ENCODE assay signal across 10 cellular contexts in the genomic region with DNA sequence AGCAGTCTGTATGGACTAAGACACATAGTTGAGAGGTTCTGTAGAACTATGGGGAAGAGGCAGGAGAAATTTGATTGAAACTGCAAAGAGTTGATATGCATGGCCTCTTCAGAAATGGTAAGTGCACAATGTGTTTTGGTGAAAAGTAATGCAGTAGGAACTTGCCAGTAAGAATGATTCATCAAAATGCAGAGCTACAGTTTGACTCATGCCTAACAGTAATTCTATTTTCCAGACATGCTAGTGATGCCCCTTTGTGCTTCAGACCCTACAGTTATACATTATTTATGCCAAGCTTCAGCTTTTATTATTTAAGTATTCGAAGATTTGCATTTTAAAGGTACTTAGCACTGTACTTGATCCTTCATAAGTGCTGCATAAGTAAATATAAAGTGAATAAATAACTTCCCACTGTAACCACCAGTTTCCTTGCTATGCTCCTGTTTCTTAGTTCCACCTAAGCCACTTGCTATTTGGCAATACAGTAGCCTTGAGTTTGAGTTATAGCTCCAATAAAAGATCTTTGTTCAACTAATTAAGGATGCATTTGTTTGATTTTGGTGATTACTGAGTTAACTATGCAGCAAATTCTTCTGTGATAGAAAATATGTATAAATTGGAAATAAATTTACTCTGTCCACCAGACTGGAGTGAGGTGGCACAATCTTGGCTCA. TPM values are rescaled to one million over a fixed set of nuclear protein-coding genes. Genes with fewer than 3 reads are reported as not detected.
A peak's percentile ranks its signal among the peaks of the same experiment; 100 is the strongest.
DNase-seq lines count a peak whose midpoint lies in the region; ATAC-seq and FAIRE-seq lines count a peak whose summit lies in the region.
"Had no signal": no experiment of that assay in that cellular context is flagged by ENCODE, and none has a peak within 500 bp of the region (broad histone marks: within the 10 kb centered on the region; RNA-seq: fewer than 3 reads in every experiment).

No MANE protein-coding gene starts in this region.

- 29 to 62% (median 50%) methylated on average over 1 of the region's 1 CpG for WGBS in small intestine, 3 donors

- H3K9me3 ChIP-seq in small intestine (ENCODE audit: control insufficient read depth, low read depth) = no peaks in the 10 kb centered on the region

- H3K4me1 ChIP-seq in small intestine (ENCODE audit: control insufficient read depth in 2 of 2, insufficient read depth in 1 of 2, low read depth in 1 of 2, low read length in 1 of 2) = peaks cover 0 to 4% of the 10 kb centered on the region in 2 donors

- H3K4me3 ChIP-seq in small intestine (ENCODE audit: low read depth in 1 of 2, low read length in 2 of 2) = no peak overlapping the region

- FAIRE-seq in RCC 7860 (lab: Jason Lieb, UNC) (peak; percentile 83), small intestine (lab: Jason Lieb, UNC) (no peak)

- peak; percentile 37 to 65 for ATAC-seq in activated CD4-positive, CD25-positive, alpha-beta regulatory T cell treated with anti-CD3 and anti-CD28 coated beads, Interleukin-2, amount 50 U/mL, for 24 hours
- no peak for ATAC-seq in HG02981 (IDR thresholded peaks at IDR 0.05; ENCODE audit: unreplicated experiment)

- H3K27ac ChIP-seq in small intestine (ENCODE audit: low read depth in 1 of 2, low read length in 1 of 2) = no peak overlapping the region

- H3K27me3 ChIP-seq in small intestine (ENCODE audit: control insufficient read depth in 2 of 2, insufficient read depth in 2 of 2, low read length in 2 of 2) = no peaks in the 10 kb centered on the region

- DNase-seq in activated CD4-positive, CD25-positive, alpha-beta regulatory T cell treated with anti-CD3 and anti-CD28 coated beads, Interleukin-2, amount 50 U/mL, for 72 hours = no peak
- DNase-seq in RCC 7860 (ENCODE audit: low spot score) = peak; percentile 66
- peak; percentile 75 for DNase-seq in fibroblast of gingiva (ENCODE audit: low read depth)
- DNase-seq in small intestine = peak; percentile 27
- no peak for DNase-seq in stimulated activated CD4-positive, alpha-beta T cell treated with anti-CD3 and anti-CD28 coated beads, Interleukin-15, amount 100 ng/mL, for 24 hours
- DNase-seq in activated T-cell treated with anti-CD3 and anti-CD28 coated beads, Interleukin-2, amount 50 U/mL, for 1 hour = no peak
- DNase-seq: NCI-H2227 treated with DMSO at 0.1 percent for 48 hours had no signal

- no peaks in the 10 kb centered on the region for H3K36me3 ChIP-seq in small intestine (ENCODE audit: control insufficient read depth in 2 of 2, insufficient read depth in 2 of 2, low read length in 2 of 2)

RNA-seq across cellular contexts. Expression of a gene that starts 3.6 kb away (rescaled TPM):
- not detected for polyA plus RNA-seq in small intestine
- polyA plus RNA-seq: BJ had no signal

RNA-seq across cellular contexts. Expression of a gene that starts 38.7 kb away (rescaled TPM):
- polyA plus RNA-seq in small intestine = not detected
- polyA plus RNA-seq: BJ had no signal

Comparison
In these comparisons a context has a peak if more than half of its experiments do, and no peak if none do; other contexts are left out.
1. DNase-seq: peak in RCC 7860 (single experiment), fibroblast of gingiva (single experiment) and small intestine (single experiment); none in activated CD4-positive, CD25-positive, alpha-beta regulatory T cell treated with anti-CD3 and anti-CD28 coated beads, Interleukin-2, amount 50 U/mL, for 72 hours (single experiment), stimulated activated CD4-positive, alpha-beta T cell treated with anti-CD3 and anti-CD28 coated beads, Interleukin-15, amount 100 ng/mL, for 24 hours (single experiment) and activated T-cell treated with anti-CD3 and anti-CD28 coated beads, Interleukin-2, amount 50 U/mL, for 1 hour (single experiment).